ENCODE assay signal across 13 cellular contexts in the genomic region with DNA sequence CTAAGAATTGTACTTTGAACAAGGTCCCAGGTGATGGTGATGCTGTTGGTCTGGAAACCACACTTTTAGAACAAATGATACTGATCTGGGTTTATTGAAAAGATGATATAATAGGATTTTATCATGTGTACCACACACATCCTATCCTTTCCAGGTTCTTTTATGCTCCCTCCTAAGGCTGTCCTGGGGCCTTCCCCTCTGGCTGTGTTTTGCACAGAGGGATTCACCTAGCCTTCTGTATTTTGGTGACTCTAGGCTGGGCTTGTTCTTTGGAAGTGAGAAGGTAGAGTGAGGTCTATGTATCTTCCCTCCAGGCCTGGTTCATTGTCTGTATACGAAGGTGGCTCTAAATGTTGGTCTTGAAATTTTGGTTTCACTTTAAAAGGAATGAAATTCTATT. TPM values are rescaled to one million over a fixed set of nuclear protein-coding genes. Genes with fewer than 3 reads are reported as not detected.
DNase-seq lines count a peak whose midpoint lies in the region; ATAC-seq and TF ChIP-seq lines count a peak whose summit lies in the region.
"Had no signal": no experiment of that assay in that cellular context is flagged by ENCODE, and none has a peak within 500 bp of the region (broad histone marks: within the 10 kb centered on the region; RNA-seq: fewer than 3 reads in every experiment).

No MANE protein-coding gene starts in this region.

- DNase-seq in BJ (ENCODE audit: low read depth) (no peak), HT-29 (ENCODE audit: low spot score) (peak; percentile 0), fibroblast of lung (ENCODE audit: low read depth in 2 of 2) (no peak), LoVo (ENCODE audit: low spot score) (no peak), type B pancreatic cell (ENCODE audit: extremely low spot score, unreplicated experiment) (no peak)
- DNase-seq: aorta; effector CD4-positive, alpha-beta T cell; NCI-H2029 treated with DMSO at 0.1 percent for 48 hours; spleen; T1000 had no signal

- POLR2A ChIA-PET in BJ (lab: Charles Lee), result no interaction called here

- H3K4me1 Mint-ChIP-seq in type B pancreatic cell (ENCODE audit: unreplicated experiment), result peaks cover 22% of the 10 kb centered on the region

- H2AFZ ChIP-seq in fibroblast of lung (ENCODE audit: low read length), result no peak overlapping the region

- no peak overlapping the region for H3K27ac Mint-ChIP-seq in type B pancreatic cell

- ATAC-seq in GM18909 (IDR thresholded peaks at IDR 0.05; ENCODE audit: poor library complexity, unreplicated experiment), result no peak
- ATAC-seq in HG03571 (IDR thresholded peaks at IDR 0.05; ENCODE audit: unreplicated experiment), result no peak

- no peaks in the 10 kb centered on the region for H3K9me3 ChIP-seq in fibroblast of lung (ENCODE audit: control insufficient read depth, insufficient read depth, low read depth, low read length)
- H3K9me3 ChIP-seq: spleen had no signal

- H3K27ac ChIP-seq in fibroblast of lung (ENCODE audit: insufficient read depth, low read length), result no peak overlapping the region
- H3K27ac ChIP-seq in rectal smooth muscle tissue (ENCODE audit: low read depth, low read length), result peak overlapping the region; percentile 75

- no peak overlapping the region for H3K9ac ChIP-seq in fibroblast of lung (ENCODE audit: insufficient read depth, low read length)
- H3K9ac ChIP-seq in rectal smooth muscle tissue (ENCODE audit: low read length), result no peak overlapping the region

- peaks cover 8% of the 10 kb centered on the region for H3K36me3 Mint-ChIP-seq in type B pancreatic cell

- H3K36me3 ChIP-seq in BJ (ENCODE audit: control insufficient read depth, insufficient read depth, low read length) (peaks cover 2% of the 10 kb centered on the region), fibroblast of lung (ENCODE audit: control insufficient read depth, insufficient read depth, low read length) (no peaks in the 10 kb centered on the region), rectal smooth muscle tissue (ENCODE audit: control insufficient read depth, insufficient read depth, low read length) (no peaks in the 10 kb centered on the region)

- peaks cover 3% of the 10 kb centered on the region for H3K4me1 ChIP-seq in fibroblast of lung (ENCODE audit: control insufficient read depth, extremely low read depth, insufficient read depth, low read length)
- no peaks in the 10 kb centered on the region for H3K4me1 ChIP-seq in rectal smooth muscle tissue (ENCODE audit: control insufficient read depth, insufficient read depth, low read length)

- peaks cover 11% of the 10 kb centered on the region for H3K79me2 ChIP-seq in fibroblast of lung (ENCODE audit: control insufficient read depth, insufficient read depth, low read length)

- H3K4me2 ChIP-seq in fibroblast of lung (ENCODE audit: extremely low read depth, insufficient read depth, low read length), result peak overlapping the region; percentile 2

- CTCF ChIA-PET in BJ (lab: Yijun Ruan, JAX), result interaction anchor here (1.2 kb wide), 1 partner anchor 12 kb away, joined by 3 read pairs; no protein-coding TSS in a partner anchor

- H3K27me3 ChIP-seq in BJ (ENCODE audit: control insufficient read depth, insufficient read depth, low read length) (no peaks in the 10 kb centered on the region), fibroblast of lung (ENCODE audit: control insufficient read depth, insufficient read depth, low read length) (no peaks in the 10 kb centered on the region), rectal smooth muscle tissue (ENCODE audit: control insufficient read depth, insufficient read depth, low read length) (no peaks in the 10 kb centered on the region)
- H3K27me3 ChIP-seq: spleen had no signal

- no peak overlapping the region for H3K4me3 Mint-ChIP-seq in type B pancreatic cell

- no peaks in the 10 kb centered on the region for H4K20me1 ChIP-seq in fibroblast of lung (ENCODE audit: control insufficient read depth, extremely low read depth, insufficient read depth, low read length)

- no peaks in the 10 kb centered on the region for H3K27me3 Mint-ChIP-seq in type B pancreatic cell

- TF ChIP-seq CTCF in BJ (IDR thresholded peaks at IDR 0.05; ENCODE audit: insufficient read depth, low read depth, low read length), result no peak
- TF ChIP-seq CTCF in fibroblast of lung (conservative IDR thresholded peaks at IDR 0.05 in 1 of 2, IDR thresholded peaks at IDR 0.05 in 1 of 2; ENCODE audit: low read depth in 1 of 2, low read length in 2 of 2), result no peak
- TF ChIP-seq CTCF in type B pancreatic cell (conservative IDR thresholded peaks at IDR 0.05), result no peak

- 0 out of 2 replicates have a peak overlapping the region, but pooled peaks have one; percentile 9 for H3K4me3 ChIP-seq in BJ (ENCODE audit: low read depth, low read length)
- no peak overlapping the region for H3K4me3 ChIP-seq in fibroblast of lung (replicated peaks in 1 of 4; ENCODE audit: control extremely low read depth in 1 of 4, insufficient read depth in 1 of 4, low read depth in 3 of 4, low read length in 4 of 4)
- H3K4me3 ChIP-seq in rectal smooth muscle tissue (ENCODE audit: low read length), result no peak overlapping the region

- H3K9me3 Mint-ChIP-seq in type B pancreatic cell, result peaks cover 5% of the 10 kb centered on the region

RNA-seq across cellular contexts. Expression of a gene that starts 12.7 kb away (rescaled TPM):
- 127 and 133 TPM in 2 replicates for polyA plus RNA-seq in BJ (2011; rRNA removed)
- 66.0 and 103 TPM in 2 replicates for polyA minus RNA-seq in BJ (2011; rRNA and poly(A)+ RNA removed)
- total RNA-seq in HT-29 (2014; rRNA removed; shearing (Covaris generic)), result 460 and 510 TPM in 2 replicates
- total RNA-seq in fibroblast of lung, result 106 and 114 TPM in 2 replicates
- polyA plus RNA-seq in fibroblast of lung, result 98.4 and 106 TPM in 2 replicates
- polyA plus RNA-seq in fibroblast of lung (2012), result 162 and 163 TPM in 2 replicates
- 148 and 171 TPM in 2 replicates for polyA minus RNA-seq in fibroblast of lung (ENCODE audit: low replicate concordance)
- 84.5 and 152 TPM in 2 replicates for total RNA-seq in type B pancreatic cell (ENCODE audit: low replicate concordance)
